In the genomic region with DNA sequence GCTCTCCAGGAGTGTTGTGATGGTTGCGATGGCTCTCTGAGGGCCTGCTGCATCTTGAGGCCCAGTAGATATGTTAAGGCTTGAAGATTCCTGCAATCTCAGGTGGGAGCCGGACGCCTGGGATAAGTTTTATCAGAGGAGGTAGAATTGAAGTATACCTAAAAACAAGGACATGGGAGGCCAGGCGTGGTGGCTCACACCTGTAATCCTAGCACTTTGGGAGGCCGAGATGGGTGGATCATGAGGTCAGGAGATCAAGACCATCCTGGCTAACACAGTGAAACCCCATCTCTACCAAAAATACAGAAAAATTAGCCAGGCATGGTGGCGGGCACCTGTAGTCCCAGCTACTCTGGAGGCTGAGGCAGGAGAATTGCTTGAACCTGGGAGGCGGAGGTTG, we compare ENCODE assay signal across 7 cellular contexts. TPM values are rescaled to one million over a fixed set of nuclear protein-coding genes. Genes with fewer than 3 reads are reported as not detected.
A peak's percentile ranks its signal among the peaks of the same experiment; 100 is the strongest.
DNase-seq lines count a peak whose midpoint lies in the region; ATAC-seq and TF ChIP-seq lines count a peak whose summit lies in the region.
"Not testable (repeated sequence)": the region's sequence is repeated elsewhere in the genome, so short reads cannot be mapped to it uniquely, and the experiment has no call there.

No MANE protein-coding gene starts in this region.

- H3K4me3 ChIP-seq in dorsolateral prefrontal cortex, psoas muscle, stomach: not testable (repeated sequence)

- H3K4me3 Mint-ChIP-seq in activated naive CD4-positive, alpha-beta T cell treated with anti-CD3 and anti-CD28 coated beads for 36 hours; activated naive CD8-positive, alpha-beta T cell treated with anti-CD3 and anti-CD28 coated beads, Interleukin-2, amount 50 U/mL, for 24 hours: not testable (repeated sequence)

- ATAC-seq in activated naive CD8-positive, alpha-beta T cell treated with anti-CD3 and anti-CD28 coated beads, Interleukin-2, amount 50 U/mL, for 24 hours; psoas muscle: not testable (repeated sequence)

- TF ChIP-seq POLR2A in stomach (IDR thresholded peaks at IDR 0.05): not testable (repeated sequence)

- not testable (repeated sequence) for H3K36me3 ChIP-seq in psoas muscle (ENCODE audit: insufficient read depth in 1 of 2, low read depth in 1 of 2); stomach

- TF ChIP-seq EP300 in stomach (IDR thresholded peaks at IDR 0.05): not testable (repeated sequence)

- H3K27me3 Mint-ChIP-seq in activated naive CD4-positive, alpha-beta T cell treated with anti-CD3 and anti-CD28 coated beads for 36 hours (ENCODE audit: low read depth); activated naive CD8-positive, alpha-beta T cell treated with anti-CD3 and anti-CD28 coated beads, Interleukin-2, amount 50 U/mL, for 24 hours: not testable (repeated sequence)

- H3K4me1 Mint-ChIP-seq in activated naive CD4-positive, alpha-beta T cell treated with anti-CD3 and anti-CD28 coated beads for 36 hours (ENCODE audit: low read depth): peaks cover 72% of the 10 kb centered on the region
- peaks cover 88% of the 10 kb centered on the region for H3K4me1 Mint-ChIP-seq in activated naive CD8-positive, alpha-beta T cell treated with anti-CD3 and anti-CD28 coated beads, Interleukin-2, amount 50 U/mL, for 24 hours

- CTCF ChIA-PET in activated naive CD4-positive, alpha-beta T cell treated with anti-CD3 and anti-CD28 coated beads for 36 hours (lab: Charles Lee): interaction anchor here (0.6 to 7.3 kb wide), 4 partner anchors 22 to 102 kb away, joined by 4 to 277 read pairs (median 5); no protein-coding TSS in a partner anchor

- H3K9me3 Mint-ChIP-seq in activated naive CD4-positive, alpha-beta T cell treated with anti-CD3 and anti-CD28 coated beads for 36 hours; activated naive CD8-positive, alpha-beta T cell treated with anti-CD3 and anti-CD28 coated beads, Interleukin-2, amount 50 U/mL, for 24 hours: not testable (repeated sequence)

- H3K27ac ChIP-seq in dorsolateral prefrontal cortex (peak overlapping the region in 45 of 59 donors; percentile 18 to 100 (median 85)), psoas muscle (peak overlapping the region; percentile 79)
- not testable (repeated sequence) for H3K27ac ChIP-seq in stomach

- DNase-seq in activated CD8-positive, alpha-beta memory T cell treated with anti-CD3 and anti-CD28 coated beads for 24 hours: peak; percentile 45
- not testable (repeated sequence) for DNase-seq in activated naive CD4-positive, alpha-beta T cell treated with anti-CD3 and anti-CD28 coated beads for 36 hours; activated naive CD8-positive, alpha-beta T cell treated with anti-CD3 and anti-CD28 coated beads, Interleukin-2, amount 50 U/mL, for 24 hours; dorsolateral prefrontal cortex; psoas muscle
- DNase-seq in mesenteric fat pad (ENCODE audit: low spot score): peak; percentile 33
- peak; percentile 3 for DNase-seq in stomach

- 90 to 96% (median 91%) methylated on average over 7 of the region's 7 CpGs for WGBS in psoas muscle, 3 donors
- WGBS in stomach, 5 donors: 92 to 96% (median 93%) methylated on average over 7 of the region's 7 CpGs

- peak overlapping the region; percentile 87 for H3K27ac Mint-ChIP-seq in activated naive CD4-positive, alpha-beta T cell treated with anti-CD3 and anti-CD28 coated beads for 36 hours
- H3K27ac Mint-ChIP-seq in activated naive CD8-positive, alpha-beta T cell treated with anti-CD3 and anti-CD28 coated beads, Interleukin-2, amount 50 U/mL, for 24 hours: peak overlapping the region; percentile 86

- not testable (repeated sequence) for TF ChIP-seq CTCF in dorsolateral prefrontal cortex (IDR thresholded peaks at IDR 0.05 in 54 of 56, conservative IDR thresholded peaks at IDR 0.05 in 2 of 56; ENCODE audit: low read depth in 1 of 56, partially characterized antibody in 56 of 56); psoas muscle (IDR thresholded peaks at IDR 0.05); stomach (IDR thresholded peaks at IDR 0.05)

- intact Hi-C loops in activated naive CD4-positive, alpha-beta T cell treated with anti-CD3 and anti-CD28 coated beads for 36 hours (cut with micrococcal nuclease): loop anchor here (1.0 to 10.0 kb wide), 3 partner anchors 11 to 819 kb away; a partner anchor contains a TSS
- intact Hi-C loops in dorsolateral prefrontal cortex (cut with DNase I); psoas muscle (cut with DNase I); stomach (cut with DNase I; ENCODE audit: low total_unique reads): not testable (repeated sequence)

- not testable (repeated sequence) for H3K27me3 ChIP-seq in dorsolateral prefrontal cortex; psoas muscle (ENCODE audit: insufficient read depth in 3 of 3, low read length in 2 of 3); stomach

- H3K9me3 ChIP-seq in psoas muscle, stomach: not testable (repeated sequence)

- peaks cover 64% of the 10 kb centered on the region for H3K36me3 Mint-ChIP-seq in activated naive CD4-positive, alpha-beta T cell treated with anti-CD3 and anti-CD28 coated beads for 36 hours (ENCODE audit: low read depth)
- peaks cover 11% of the 10 kb centered on the region for H3K36me3 Mint-ChIP-seq in activated naive CD8-positive, alpha-beta T cell treated with anti-CD3 and anti-CD28 coated beads, Interleukin-2, amount 50 U/mL, for 24 hours (ENCODE audit: low read depth)

- peaks cover 74% of the 10 kb centered on the region for H3K4me1 ChIP-seq in psoas muscle
- peaks cover 8 to 25% (median 18%) of the 10 kb centered on the region in 4 donors for H3K4me1 ChIP-seq in stomach

RNA-seq across cellular contexts. Expression of a gene that starts 6.2 kb away (rescaled TPM):
- 10 to 100 TPM; 42.5 to 44.8 TPM for total RNA-seq in activated naive CD4-positive, alpha-beta T cell treated with anti-CD3 and anti-CD28 coated beads for 36 hours
- total RNA-seq in dorsolateral prefrontal cortex (100 to 1,000 TPM in 42 of 120 experiments, 10 to 100 TPM in 78; 52.9 to 143 (median 93.9) TPM), mesenteric fat pad (1.1 TPM), psoas muscle (10 to 100 TPM in 1 of 4 donors, 1 to 10 TPM in 3; 3.4 to 21.4 (median 6.9) TPM), stomach (1 to 10 TPM in 2 of 5 donors, under 1 TPM in 1, not detected in 2; 0.45 to 3.1 (median 1.4) TPM)
- polyA plus RNA-seq in psoas muscle (10 to 100 TPM in 1 of 3 donors, 1 to 10 TPM in 1, under 1 TPM in 1; 0.66 to 17.5 (median 4.3) TPM), stomach (1 to 10 TPM in 2 of 3 donors, under 1 TPM in 1; 0.78 to 1.8 (median 1.5) TPM)

RNA-seq across cellular contexts. Expression of a gene that starts 22.5 kb away (rescaled TPM):
- 10 to 100 TPM; 10.9 to 11.5 TPM for total RNA-seq in activated naive CD4-positive, alpha-beta T cell treated with anti-CD3 and anti-CD28 coated beads for 36 hours
- total RNA-seq in dorsolateral prefrontal cortex (10 to 100 TPM; 28.0 to 49.3 (median 39.9) TPM), mesenteric fat pad (8.5 TPM), psoas muscle (10 to 100 TPM in 3 of 4 donors, 1 to 10 TPM in 1; 10.0 to 22.6 (median 13.9) TPM), stomach (10 to 100 TPM in 1 of 5 donors, 1 to 10 TPM in 4; 2.9 to 15.2 (median 5.8) TPM)
- polyA plus RNA-seq in psoas muscle (10 to 100 TPM in 1 of 3 donors, 1 to 10 TPM in 2; 2.3 to 19.3 (median 5.2) TPM), stomach (1 to 10 TPM; 2.4 to 3.3 (median 2.4) TPM)
